In genomic region chr15:73954188-73955145, GRCh38 we compare ENCODE assay signal across 18 cellular contexts. TPM values are rescaled to one million over a fixed set of nuclear protein-coding genes. Genes with fewer than 3 reads are reported as not detected.
A peak's percentile ranks its signal among the peaks of the same experiment; 100 is the strongest.
DNase-seq lines count a peak whose midpoint lies in the region; ATAC-seq and TF ChIP-seq lines count a peak whose summit lies in the region.
"Had no signal": no experiment of that assay in that cellular context is flagged by ENCODE, and none has a peak within 500 bp of the region (broad histone marks: within the 10 kb centered on the region; RNA-seq: fewer than 3 reads in every experiment).

No MANE protein-coding gene starts in this region.

- no peaks in the 10 kb centered on the region for H3K36me3 ChIP-seq in CD8-positive, alpha-beta T cell (ENCODE audit: insufficient read depth, low read length)
- H3K36me3 ChIP-seq: neutrophil, right atrium auricular region had no signal

- no peaks in the 10 kb centered on the region for H3K9me3 Mint-ChIP-seq in CD8-positive, alpha-beta T cell
- H3K9me3 Mint-ChIP-seq: IgD-negative memory B cell; stimulated activated naive CD8-positive, alpha-beta T cell treated with anti-CD3 and anti-CD28 coated beads, Interleukin-15, amount 100 ng/mL, for 72 hours had no signal

- CTCF ChIA-PET in CD8-positive, alpha-beta T cell (lab: Charles Lee) = interaction anchor here (0.9 to 20.4 kb wide), 3 partner anchors 11 to 680 kb away, joined by 3 to 328 read pairs (median 3); no protein-coding TSS in a partner anchor

- ATAC-seq in left cardiac atrium = no peak
- ATAC-seq in GM18511 (IDR thresholded peaks at IDR 0.05; ENCODE audit: unreplicated experiment) = no peak
- no peak for ATAC-seq in CD8-positive, alpha-beta T cell
- ATAC-seq: stimulated activated naive CD8-positive, alpha-beta T cell treated with anti-CD3 and anti-CD28 coated beads, Interleukin-15, amount 100 ng/mL, for 72 hours had no signal

- H3K36me3 Mint-ChIP-seq in CD8-positive, alpha-beta T cell = no peaks in the 10 kb centered on the region
- H3K36me3 Mint-ChIP-seq: IgD-negative memory B cell had no signal

- no peak overlapping the region for H3K27ac Mint-ChIP-seq in CD8-positive, alpha-beta T cell
- H3K27ac Mint-ChIP-seq: IgD-negative memory B cell had no signal

- H3K27me3 ChIP-seq in CD8-positive, alpha-beta T cell (ENCODE audit: insufficient read depth, low read length) = no peaks in the 10 kb centered on the region
- H3K27me3 ChIP-seq: right atrium auricular region had no signal

- no peaks in the 10 kb centered on the region for H3K27me3 Mint-ChIP-seq in CD8-positive, alpha-beta T cell (ENCODE audit: low read depth)
- H3K27me3 Mint-ChIP-seq: IgD-negative memory B cell; stimulated activated naive CD8-positive, alpha-beta T cell treated with anti-CD3 and anti-CD28 coated beads, Interleukin-15, amount 100 ng/mL, for 72 hours had no signal

- no peaks in the 10 kb centered on the region for H3K9me3 ChIP-seq in CD8-positive, alpha-beta T cell (ENCODE audit: low read length)
- H3K9me3 ChIP-seq: neutrophil, right atrium auricular region had no signal

- intact Hi-C loops in cardiac septum (cut with DNase I) = no loop called here
- intact Hi-C loops in left cardiac atrium (cut with DNase I) = no loop called here
- intact Hi-C loops in CD8-positive, alpha-beta T cell (cut with DNase I, micrococcal nuclease) = loop anchor here (5.0 kb wide), 2 partner anchors 173 to 348 kb away; no protein-coding TSS in a partner anchor

- no peak overlapping the region for H3K27ac ChIP-seq in CD8-positive, alpha-beta T cell (ENCODE audit: low read depth, low read length)
- H3K27ac ChIP-seq: neutrophil had no signal

- peaks cover 26% of the 10 kb centered on the region for H3K4me1 Mint-ChIP-seq in CD8-positive, alpha-beta T cell (ENCODE audit: low read depth)

- peak; percentile 54 for DNase-seq in cardiac septum (ENCODE audit: low spot score)
- no peak for DNase-seq in left cardiac atrium
- DNase-seq in left kidney (ENCODE audit: low read depth, low spot score) = peak; percentile 56
- DNase-seq in NCI-H69 (lab: John Stamatoyannopoulos, UW) = no peak
- DNase-seq in CD8-positive, alpha-beta T cell = no peak
- DNase-seq: activated naive CD4-positive, alpha-beta T cell treated with anti-CD3 and anti-CD28 coated beads, Interleukin-2, amount 50 U/mL, for 16 hours; GM23248; kidney glomerular epithelial cell; NCI-H2029; NCI-H510A treated with DMSO at 0.1 percent for 48 hours; Right ventricle myocardium superior; stimulated activated naive CD8-positive, alpha-beta T cell treated with anti-CD3 and anti-CD28 coated beads, Interleukin-15, amount 100 ng/mL, for 72 hours; T-helper 2 cell had no signal

- no peak for TF ChIP-seq CTCF in CD8-positive, alpha-beta T cell (IDR thresholded peaks at IDR 0.05)

- POLR2A ChIA-PET in CD8-positive, alpha-beta T cell (lab: Charles Lee) = interaction anchor here (1.5 kb wide), 1 partner anchor 11 kb away, joined by 4 read pairs; no protein-coding TSS in a partner anchor

- H3K4me3 ChIP-seq in CD8-positive, alpha-beta T cell (ENCODE audit: low read depth, low read length) = no peak overlapping the region
- H3K4me3 ChIP-seq: coronary artery, GM23248, right atrium auricular region had no signal

- H3K4me1 ChIP-seq in CD8-positive, alpha-beta T cell (ENCODE audit: insufficient read depth, low read length) = peaks cover 12% of the 10 kb centered on the region

- H3K4me3 Mint-ChIP-seq in CD8-positive, alpha-beta T cell = no peak overlapping the region
- H3K4me3 Mint-ChIP-seq: IgD-negative memory B cell; stimulated activated naive CD8-positive, alpha-beta T cell treated with anti-CD3 and anti-CD28 coated beads, Interleukin-15, amount 100 ng/mL, for 72 hours had no signal

RNA-seq across cellular contexts. Expression of gene LOXL1, which starts 28.2 kb away (rescaled TPM):
- total RNA-seq in cardiac septum = 29.1 TPM
- total RNA-seq in left cardiac atrium = 10 to 100 TPM; 12.0 to 31.5 TPM
- 1 to 10 TPM; 1.1 to 2.2 TPM for total RNA-seq in CD8-positive, alpha-beta T cell

RNA-seq across cellular contexts. Expression of gene STOML1, which starts 37.6 kb away (rescaled TPM):
- total RNA-seq in cardiac septum (32.1 TPM), left cardiac atrium (10 to 100 TPM; 20.3 to 21.1 TPM)
- 1 to 10 TPM; 2.5 to 4.8 TPM for total RNA-seq in CD8-positive, alpha-beta T cell

RNA-seq across cellular contexts. Expression of gene PML, which starts 40.0 kb away (rescaled TPM):
- 24.6 TPM for total RNA-seq in cardiac septum
- 10 to 100 TPM; 23.4 to 38.7 TPM for total RNA-seq in left cardiac atrium
- 10 to 100 TPM; 29.2 to 29.6 TPM for total RNA-seq in CD8-positive, alpha-beta T cell

Comparison
In these comparisons a context has a peak if more than half of its experiments do, and no peak if none do; other contexts are left out.
1. DNase-seq: peak in cardiac septum (single experiment) and left kidney (single experiment); none in left cardiac atrium (single experiment), NCI-H69 (single experiment) and CD8-positive, alpha-beta T cell (0 of 7).
2. intact Hi-C loops: an anchor here in CD8-positive, alpha-beta T cell (5.0 kb wide); none called in cardiac septum and left cardiac atrium.